In the genomic region with DNA sequence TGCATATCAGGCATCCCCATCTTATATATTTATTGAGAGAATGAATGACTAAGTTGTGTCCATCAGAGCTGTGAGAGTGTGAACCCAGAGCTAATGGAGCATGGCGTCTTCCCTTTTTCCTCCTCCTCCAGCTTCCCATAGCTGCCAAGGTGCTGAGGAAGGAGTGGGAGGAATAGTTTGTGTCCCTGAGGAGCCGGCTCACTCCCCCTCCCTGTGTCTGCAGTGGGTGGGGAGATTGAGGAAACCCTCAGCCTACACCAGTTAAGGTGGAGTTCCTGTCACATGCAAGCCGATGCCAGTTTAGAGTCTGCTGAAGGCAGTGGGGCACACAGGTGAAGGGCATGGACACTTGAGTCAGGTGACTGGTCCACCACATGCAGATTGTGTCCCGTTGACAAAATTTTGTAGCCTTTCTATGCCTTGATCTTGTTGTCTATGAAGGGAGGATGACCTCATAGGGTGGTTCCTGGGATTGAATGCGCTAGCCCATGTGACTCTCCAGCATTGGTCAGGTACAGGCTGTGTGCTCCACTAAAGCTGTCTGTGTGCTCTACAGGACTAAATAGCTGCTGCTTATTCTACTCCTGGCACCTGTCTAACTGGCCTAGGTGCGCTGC, we compare ENCODE assay signal across 9 cellular contexts. TPM values are rescaled to one million over a fixed set of nuclear protein-coding genes. Genes with fewer than 3 reads are reported as not detected.
A peak's percentile ranks its signal among the peaks of the same experiment; 100 is the strongest.
DNase-seq lines count a peak whose midpoint lies in the region; ATAC-seq, FAIRE-seq and TF ChIP-seq lines count a peak whose summit lies in the region.
"Had no signal": no experiment of that assay in that cellular context is flagged by ENCODE, and none has a peak within 500 bp of the region (broad histone marks: within the 10 kb centered on the region; RNA-seq: fewer than 3 reads in every experiment).

No MANE protein-coding gene starts in this region.

- H3K27ac ChIP-seq in A673 (ENCODE audit: low read depth, low read length, poor library complexity, severe bottlenecking) (no peak overlapping the region), SJCRH30 (no peak overlapping the region)

- H3K36me3 ChIP-seq in A673 (ENCODE audit: insufficient read depth, low read length, poor library complexity, severe bottlenecking) = no peaks in the 10 kb centered on the region
- peaks cover 3% of the 10 kb centered on the region for H3K36me3 ChIP-seq in bronchial epithelial cell (ENCODE audit: control insufficient read depth, insufficient read depth, low read length)
- no peaks in the 10 kb centered on the region for H3K36me3 ChIP-seq in SJCRH30

- no peak for FAIRE-seq in bronchial epithelial cell (lab: Jason Lieb, UNC)
- no peak for FAIRE-seq in GM12891 (lab: Jason Lieb, UNC)

- CTCF ChIA-PET in A673 (lab: Charles Lee) = no interaction called here

- H3K4me1 ChIP-seq in A673 (ENCODE audit: insufficient read depth, low read length, poor library complexity, severe bottlenecking) (peaks cover 15% of the 10 kb centered on the region), SJCRH30 (no peaks in the 10 kb centered on the region)

- H3K9me3 ChIP-seq in A673 (ENCODE audit: low read depth, low read length, poor library complexity, severe bottlenecking) (no peaks in the 10 kb centered on the region), SJCRH30 (replicated peaks) (no peaks in the 10 kb centered on the region)

- POLR2A ChIA-PET in A673 (lab: Charles Lee; ENCODE audit: low non-redundant PET) = no interaction called here

- DNase-seq in A673 (ENCODE audit: low spot score) (peak; percentile 43), HK-2 (ENCODE audit: unreplicated experiment) (peak; percentile 12), bronchial epithelial cell (ENCODE audit: low read depth) (peak; percentile 27), lung microvascular endothelial cell (ENCODE audit: low read depth in 2 of 2) (peak; percentile 67 to 71), foreskin melanocyte (no peak), SJCRH30 (no peak), GM12891 (ENCODE audit: insufficient read length, low spot score) (no peak)
- DNase-seq: stimulated activated CD4-positive, alpha-beta T cell treated with anti-CD3 and anti-CD28 coated beads, Interleukin-2, amount 100 ng/mL, for 24 hours had no signal

- intact Hi-C loops in A673 (cut with micrococcal nuclease; ENCODE audit: unreplicated experiment) = no loop called here

- H3K27me3 ChIP-seq in A673 (replicated peaks; ENCODE audit: insufficient read depth, low read depth, low read length, poor library complexity) (no peaks in the 10 kb centered on the region), bronchial epithelial cell (ENCODE audit: control insufficient read depth, insufficient read depth, low read length) (no peaks in the 10 kb centered on the region), SJCRH30 (no peaks in the 10 kb centered on the region)

- no peak for TF ChIP-seq POLR2A in GM12891 (IDR thresholded peaks at IDR 0.05; ENCODE audit: low read depth, low read length)

- ATAC-seq in HG02884 (IDR thresholded peaks at IDR 0.05; ENCODE audit: unreplicated experiment) = no peak

- TF ChIP-seq CTCF in A673 (conservative IDR thresholded peaks at IDR 0.05; ENCODE audit: low read depth, low read length) = no peak
- no peak for TF ChIP-seq CTCF in bronchial epithelial cell (IDR thresholded peaks at IDR 0.05; ENCODE audit: insufficient read depth, low read length, severe bottlenecking)

- BruUV-seq in A673 (replicated peaks; lab: Mats Ljungman, UMichigan) = no TSS peak

- H3K4me3 ChIP-seq in A673 (ENCODE audit: low read depth, low read length, poor library complexity, severe bottlenecking) = no peak overlapping the region
- H3K4me3 ChIP-seq in bronchial epithelial cell (ENCODE audit: low read depth, low read length) = no peak overlapping the region
- no peak overlapping the region for H3K4me3 ChIP-seq in SJCRH30

TF ChIP-seq in GM12891, 5 proteins besides CTCF, POLR2A, EP300 and RAD21:
- TF ChIP-seq PAX5 (IDR thresholded peaks at IDR 0.05; ENCODE audit: insufficient read depth, low read length, severe bottlenecking) = no peak
- TF ChIP-seq POLR2AphosphoS5 (IDR thresholded peaks at IDR 0.05; ENCODE audit: low read depth, low read length) = no peak
- no peak for TF ChIP-seq SPI1 (IDR thresholded peaks at IDR 0.05; ENCODE audit: low read depth, low read length)
- TF ChIP-seq POU2F2 (IDR thresholded peaks at IDR 0.05; ENCODE audit: low read depth, low read length) = no peak
- no peak for TF ChIP-seq TAF1 (IDR thresholded peaks at IDR 0.05; ENCODE audit: low read depth, low read length)

RNA-seq across cellular contexts. Expression of a gene that starts 47.6 kb away (rescaled TPM):
- 439 and 447 TPM in 2 replicates for total RNA-seq in A673 (2021)
- total RNA-seq in bronchial epithelial cell = 125 and 130 TPM in 2 replicates
- total RNA-seq in lung microvascular endothelial cell = 84.9 and 90.0 TPM in 2 replicates
- 239 and 241 TPM in 2 replicates for total RNA-seq in SJCRH30 (2014; rRNA removed; shearing (Covaris generic))
- 496 TPM for polyA plus RNA-seq in GM12891 (2012; ENCODE audit: low read depth, missing spikeins)

Comparison
In these comparisons a context has a peak if more than half of its experiments do, and no peak if none do; other contexts are left out.
1. DNase-seq: peak in A673 (single experiment), HK-2 (single experiment), bronchial epithelial cell (single experiment) and lung microvascular endothelial cell (2 of 2); none in foreskin melanocyte (single experiment), SJCRH30 (0 of 2) and GM12891 (single experiment).